ENCODE assay signal across 8 cellular contexts in genomic region chr16:84650062-84650991, GRCh38. TPM values are rescaled to one million over a fixed set of nuclear protein-coding genes. Genes with fewer than 3 reads are reported as not detected.
A peak's percentile ranks its signal among the peaks of the same experiment; 100 is the strongest.
DNase-seq lines count a peak whose midpoint lies in the region; FAIRE-seq and TF ChIP-seq lines count a peak whose summit lies in the region.

No MANE protein-coding gene starts in this region.

- no peak for DNase-seq in GM12891 (ENCODE audit: insufficient read length, low spot score)
- peak; percentile 26 for DNase-seq in astrocyte of the spinal cord (ENCODE audit: low read depth, low spot score)
- DNase-seq in keratinocyte (ENCODE audit: low read depth, low spot score) = peak; percentile 33
- no peak for DNase-seq in effector memory CD4-positive, alpha-beta T cell
- no peak for DNase-seq in stimulated activated CD4-positive, alpha-beta T cell treated with anti-CD3 and anti-CD28 coated beads, Interleukin-15, amount 100 ng/mL, for 24 hours
- DNase-seq in RPMI8226 = no peak
- DNase-seq in stimulated activated CD4-positive, alpha-beta T cell treated with anti-CD3 and anti-CD28 coated beads, Interleukin-2, amount 100 ng/mL, for 48 hours = no peak

- TF ChIP-seq CTCF in astrocyte of the spinal cord (IDR thresholded peaks at IDR 0.05; ENCODE audit: low read depth, low read length) (no peak), keratinocyte (optimal IDR thresholded peaks at IDR 0.05 in 1 of 3, IDR thresholded peaks at IDR 0.05 in 1 of 3, conservative IDR thresholded peaks at IDR 0.05 in 1 of 3; ENCODE audit: extremely low read depth in 1 of 3, insufficient read depth in 2 of 3, low read length in 3 of 3) (no peak)

- H3K27ac ChIP-seq in ACC112 (ENCODE audit: low read depth, low read length) (no peak overlapping the region), keratinocyte (ENCODE audit: control insufficient read depth, insufficient read depth, low read length) (no peak overlapping the region)
- H3K27ac ChIP-seq in effector memory CD4-positive, alpha-beta T cell (ENCODE audit: insufficient read depth, low read length, poor library complexity, severe bottlenecking) = no peak overlapping the region

- no peak for TF ChIP-seq POLR2A in GM12891 (IDR thresholded peaks at IDR 0.05; ENCODE audit: low read depth, low read length)

- no peaks in the 10 kb centered on the region for H4K20me1 ChIP-seq in keratinocyte (ENCODE audit: control insufficient read depth, extremely low read depth, insufficient read depth, low read length)

- H3K4me2 ChIP-seq in keratinocyte (ENCODE audit: control insufficient read depth, extremely low read depth, insufficient read depth, low read depth, low read length) = peak overlapping the region; percentile 22

- peak overlapping the region; percentile 29; the same call in 1 of the 2 replicates for H3K4me3 ChIP-seq in ACC112 (ENCODE audit: low read depth, low read length)
- H3K4me3 ChIP-seq in astrocyte of the spinal cord (ENCODE audit: low read depth, low read length) = no peak overlapping the region
- peak overlapping the region in 1 of 3 experiments; percentile 82 for H3K4me3 ChIP-seq in keratinocyte (ENCODE audit: control insufficient read depth in 2 of 3, extremely low read depth in 1 of 3, insufficient read depth in 2 of 3, low read depth in 1 of 3, low read length in 3 of 3)
- H3K4me3 ChIP-seq in effector memory CD4-positive, alpha-beta T cell (ENCODE audit: insufficient read depth, low read depth, low read length, poor library complexity, severe bottlenecking) = no peak overlapping the region

- H3K9ac ChIP-seq in keratinocyte (ENCODE audit: control insufficient read depth, extremely low read depth, insufficient read depth, low read length) = no peak overlapping the region

- no peaks in the 10 kb centered on the region for H3K27me3 ChIP-seq in ACC112 (ENCODE audit: insufficient read depth, low read length)
- H3K27me3 ChIP-seq in keratinocyte (ENCODE audit: control insufficient read depth, extremely low read depth, insufficient read depth, low read length) = no peaks in the 10 kb centered on the region
- no peaks in the 10 kb centered on the region for H3K27me3 ChIP-seq in effector memory CD4-positive, alpha-beta T cell (replicated peaks; ENCODE audit: control insufficient read depth, insufficient read depth, low read length, poor library complexity, severe bottlenecking)

- H3K36me3 ChIP-seq in ACC112 (ENCODE audit: insufficient read depth, low read length) = 0 out of 2 replicates have a peak, but pooled peaks cover 8% of the 10 kb centered on the region
- H3K36me3 ChIP-seq in keratinocyte (ENCODE audit: control insufficient read depth in 2 of 2, extremely low read depth in 1 of 2, insufficient read depth in 2 of 2, low read length in 2 of 2) = peaks cover 14 to 21% of the 10 kb centered on the region in 2 experiments
- peaks cover 17% of the 10 kb centered on the region for H3K36me3 ChIP-seq in effector memory CD4-positive, alpha-beta T cell (ENCODE audit: control insufficient read depth, insufficient read depth, low read length)

- peaks cover 4% of the 10 kb centered on the region for H3K9me1 ChIP-seq in keratinocyte (ENCODE audit: control insufficient read depth, extremely low read depth, insufficient read depth, low read length)

- H3K9me3 ChIP-seq in keratinocyte (ENCODE audit: control insufficient read depth, low read depth, low read length) = no peaks in the 10 kb centered on the region
- H3K9me3 ChIP-seq in effector memory CD4-positive, alpha-beta T cell (ENCODE audit: control insufficient read depth, low read length) = no peaks in the 10 kb centered on the region

- H2AFZ ChIP-seq in ACC112 (ENCODE audit: low read length, unreplicated experiment) (no peak overlapping the region), keratinocyte (ENCODE audit: control insufficient read depth, low read length) (no peak overlapping the region)

- H3K4me1 ChIP-seq in ACC112 (ENCODE audit: control insufficient read depth, insufficient read depth, low read length, unreplicated experiment) (peaks cover 12% of the 10 kb centered on the region), keratinocyte (ENCODE audit: control insufficient read depth, extremely low read depth, insufficient read depth, low read length) (peaks cover 24% of the 10 kb centered on the region)
- H3K4me1 ChIP-seq in effector memory CD4-positive, alpha-beta T cell (ENCODE audit: control insufficient read depth, insufficient read depth, low read length, poor library complexity, severe bottlenecking) = peaks cover 28% of the 10 kb centered on the region

- dilution Hi-C loops in keratinocyte (cut with MboI; ENCODE audit: extremely low pct_ligation_motif_present, low sequenced_read_pairs) = no loop called here

- peaks cover 26% of the 10 kb centered on the region for H3K79me2 ChIP-seq in ACC112 (ENCODE audit: control insufficient read depth, insufficient read depth, low read length, unreplicated experiment)
- H3K79me2 ChIP-seq in keratinocyte (ENCODE audit: control insufficient read depth, insufficient read depth, low read length) = peaks cover 39% of the 10 kb centered on the region

- in situ Hi-C loops in astrocyte of the spinal cord (cut with HindIII; ENCODE audit: low sequenced_read_pairs) = no loop called here

- FAIRE-seq in GM12891 (lab: Jason Lieb, UNC) (peak; percentile 79), keratinocyte (lab: Jason Lieb, UNC) (peak; percentile 85)

TF ChIP-seq in GM12891, 5 proteins besides CTCF, POLR2A, EP300 and RAD21:
- TF ChIP-seq POLR2AphosphoS5 (IDR thresholded peaks at IDR 0.05; ENCODE audit: low read depth, low read length) = no peak
- no peak for TF ChIP-seq SPI1 (IDR thresholded peaks at IDR 0.05; ENCODE audit: low read depth, low read length)
- TF ChIP-seq TAF1 (IDR thresholded peaks at IDR 0.05; ENCODE audit: low read depth, low read length) = no peak
- TF ChIP-seq POU2F2 (IDR thresholded peaks at IDR 0.05; ENCODE audit: low read depth, low read length) = no peak
- TF ChIP-seq PAX5 (IDR thresholded peaks at IDR 0.05; ENCODE audit: insufficient read depth, low read length, severe bottlenecking) = no peak

RNA-seq across cellular contexts. Expression of gene KLHL36, which starts 2.0 kb away (rescaled TPM):
- 18.6 TPM for polyA plus RNA-seq in GM12891 (2012; ENCODE audit: low read depth, missing spikeins)
- 27.5 to 36.8 TPM (median 35.6 TPM) in 3 replicates for polyA plus RNA-seq in keratinocyte
- 16.3 TPM for polyA plus RNA-seq in keratinocyte (2011; ENCODE audit: low read depth)
- polyA plus RNA-seq in keratinocyte (2011; cell fraction: cytosol; rRNA removed) = 21.7 and 34.5 TPM in 2 replicates
- 69.7 and 73.8 TPM in 2 replicates for polyA plus RNA-seq in keratinocyte (2011; cell fraction: nucleus; rRNA removed)
- 25.8 and 35.8 TPM in 2 replicates for polyA plus RNA-seq in keratinocyte (2012; ENCODE audit: low replicate concordance)
- 43.4 to 52.8 TPM (median 49.9 TPM) in 3 replicates for polyA minus RNA-seq in keratinocyte
- polyA minus RNA-seq in keratinocyte (2011; cell fraction: cytosol; rRNA and poly(A)+ RNA removed) = 85.8 TPM
- polyA minus RNA-seq in keratinocyte (2011; cell fraction: nucleus; rRNA and poly(A)+ RNA removed) = 72.9 and 83.9 TPM in 2 replicates

RNA-seq across cellular contexts. Expression of gene COTL1, which starts 32.4 kb away (rescaled TPM):
- 283 TPM for polyA plus RNA-seq in GM12891 (2012; ENCODE audit: low read depth, missing spikeins)
- polyA plus RNA-seq in keratinocyte = 60.2 to 197 TPM (median 116 TPM) in 3 replicates
- polyA plus RNA-seq in keratinocyte (2011; ENCODE audit: low read depth) = 24.3 TPM
- 135 and 202 TPM in 2 replicates for polyA plus RNA-seq in keratinocyte (2011; cell fraction: cytosol; rRNA removed)
- polyA plus RNA-seq in keratinocyte (2011; cell fraction: nucleus; rRNA removed) = 40.2 and 49.9 TPM in 2 replicates
- 47.5 and 313 TPM in 2 replicates for polyA plus RNA-seq in keratinocyte (2012; ENCODE audit: low replicate concordance)
- polyA minus RNA-seq in keratinocyte = 66.0 to 188 TPM (median 80.8 TPM) in 3 replicates
- polyA minus RNA-seq in keratinocyte (2011; cell fraction: cytosol; rRNA and poly(A)+ RNA removed) = 85.4 TPM
- 16.2 and 21.6 TPM in 2 replicates for polyA minus RNA-seq in keratinocyte (2011; cell fraction: nucleus; rRNA and poly(A)+ RNA removed)

RNA-seq across cellular contexts. Expression of gene USP10, which starts 49.5 kb away (rescaled TPM):
- polyA plus RNA-seq in GM12891 (2012; ENCODE audit: low read depth, missing spikeins) = 69.0 TPM
- polyA plus RNA-seq in keratinocyte = 75.4 to 92.0 TPM (median 79.3 TPM) in 3 replicates
- polyA plus RNA-seq in keratinocyte (2011; ENCODE audit: low read depth) = 39.3 TPM
- 58.0 and 63.5 TPM in 2 replicates for polyA plus RNA-seq in keratinocyte (2011; cell fraction: cytosol; rRNA removed)
- polyA plus RNA-seq in keratinocyte (2011; cell fraction: nucleus; rRNA removed) = 76.7 and 89.7 TPM in 2 replicates
- 47.6 and 78.5 TPM in 2 replicates for polyA plus RNA-seq in keratinocyte (2012; ENCODE audit: low replicate concordance)
- 213 to 474 TPM (median 267 TPM) in 3 replicates for polyA minus RNA-seq in keratinocyte
- 76.7 TPM for polyA minus RNA-seq in keratinocyte (2011; cell fraction: cytosol; rRNA and poly(A)+ RNA removed)
- polyA minus RNA-seq in keratinocyte (2011; cell fraction: nucleus; rRNA and poly(A)+ RNA removed) = 61.2 and 107 TPM in 2 replicates

Comparison
In these comparisons a context has a peak if more than half of its experiments do, and no peak if none do; other contexts are left out.
1. DNase-seq: peak in astrocyte of the spinal cord (single experiment) and keratinocyte (single experiment); none in GM12891 (single experiment), effector memory CD4-positive, alpha-beta T cell (0 of 3), stimulated activated CD4-positive, alpha-beta T cell treated with anti-CD3 and anti-CD28 coated beads, Interleukin-15, amount 100 ng/mL, for 24 hours (single experiment), RPMI8226 (single experiment) and stimulated activated CD4-positive, alpha-beta T cell treated with anti-CD3 and anti-CD28 coated beads, Interleukin-2, amount 100 ng/mL, for 48 hours (0 of 2).